2 cellular contexts compared by ENCODE assay signal in the genomic region with DNA sequence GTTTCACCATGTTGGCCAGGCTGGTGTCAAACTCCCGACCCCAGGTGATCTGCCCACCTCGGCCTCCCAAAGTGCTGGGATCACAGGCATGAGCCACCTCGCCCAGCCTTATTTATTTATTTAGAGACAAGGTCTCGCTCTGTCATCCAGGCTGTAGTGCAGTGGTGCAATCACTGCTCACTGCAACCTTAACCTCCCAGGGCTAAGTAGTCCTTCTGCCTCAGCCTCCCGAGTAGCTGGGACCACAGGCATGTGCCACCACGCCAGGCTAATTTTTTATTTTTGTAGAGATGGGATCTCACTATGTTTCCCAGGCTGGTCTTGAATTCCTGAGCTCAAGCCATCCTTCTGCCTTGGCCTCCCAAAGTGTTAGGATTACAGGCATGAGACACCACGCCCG. TPM values are rescaled to one million over a fixed set of nuclear protein-coding genes. Genes with fewer than 3 reads are reported as not detected.
"Had no signal": no experiment of that assay in that cellular context is flagged by ENCODE, and none has a peak within 500 bp of the region (broad histone marks: within the 10 kb centered on the region; RNA-seq: fewer than 3 reads in every experiment).

No MANE protein-coding gene starts in this region.

RNA-seq across cellular contexts. Expression of gene CBLC, which starts 56.7 kb away (rescaled TPM):
- total RNA-seq: G401, GM12878 had no signal
- polyA plus RNA-seq: GM12878 had no signal
